In the genomic region with DNA sequence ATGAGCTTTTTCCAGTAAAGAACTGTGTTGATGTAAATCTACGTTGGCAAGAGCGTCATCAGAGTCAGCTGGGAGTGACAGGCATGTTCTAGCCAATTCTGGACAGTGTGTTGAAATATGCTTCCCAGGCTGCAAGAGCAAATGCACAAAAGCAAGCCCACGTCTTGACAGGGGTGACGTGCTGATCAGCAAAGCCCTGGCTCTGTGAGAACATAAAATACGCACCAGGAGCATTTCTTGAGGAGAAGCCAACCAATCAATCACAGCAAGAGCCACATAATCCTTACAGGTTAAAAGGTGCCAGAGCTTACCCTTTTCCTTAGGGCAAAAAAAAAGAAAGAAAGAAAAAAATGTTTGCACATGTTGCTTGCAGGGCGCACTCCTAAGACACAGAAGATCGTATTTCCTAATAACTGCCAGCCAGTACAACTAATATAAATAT, we compare ENCODE assay signal across 9 cellular contexts.
DNase-seq lines count a peak whose midpoint lies in the region; ATAC-seq and TF ChIP-seq lines count a peak whose summit lies in the region.
"Had no signal": no experiment of that assay in that cellular context is flagged by ENCODE, and none has a peak within 500 bp of the region (broad histone marks: within the 10 kb centered on the region; RNA-seq: fewer than 3 reads in every experiment).

No MANE protein-coding gene starts in this region.

- no peak overlapping the region for H3K27ac Mint-ChIP-seq in CD8-positive, alpha-beta memory T cell

- peak overlapping the region; percentile 24 for H3K9ac ChIP-seq in SK-N-MC (ENCODE audit: insufficient read length)

- H3K36me3 ChIP-seq in SK-N-MC (ENCODE audit: insufficient read depth, low read length) (no peaks in the 10 kb centered on the region), heart right ventricle (no peaks in the 10 kb centered on the region)
- H3K36me3 ChIP-seq in CD8-positive, alpha-beta memory T cell (ENCODE audit: insufficient read depth, low read length): no peaks in the 10 kb centered on the region

- no peak for TF ChIP-seq CTCF in heart right ventricle (IDR thresholded peaks at IDR 0.05)

- H3K9me3 ChIP-seq in SK-N-MC (ENCODE audit: low read depth, low read length) (no peaks in the 10 kb centered on the region), heart right ventricle (no peaks in the 10 kb centered on the region)
- no peaks in the 10 kb centered on the region for H3K9me3 ChIP-seq in CD8-positive, alpha-beta memory T cell (ENCODE audit: low read length)

- WGBS in heart right ventricle, 2 donors: 38 to 42% methylated on average over 7 of the region's 7 CpGs

- H3K9me3 Mint-ChIP-seq in CD8-positive, alpha-beta memory T cell: peaks cover 0 to 2% (median 0%) of the 10 kb centered on the region in 5 donors

- H3K4me3 ChIP-seq in SK-N-MC: peak overlapping the region; percentile 59
- no peak overlapping the region for H3K4me3 ChIP-seq in heart right ventricle
- no peak overlapping the region for H3K4me3 ChIP-seq in skeletal muscle cell (ENCODE audit: low read depth, low read length)
- no peak overlapping the region for H3K4me3 ChIP-seq in CD8-positive, alpha-beta memory T cell (ENCODE audit: low read length)

- DNase-seq in HCEC 1CT (peak; percentile 92), SK-N-MC (ENCODE audit: low read depth, low spot score) (no peak), heart right ventricle (peak in 1 of 2 donors; percentile 6), skeletal muscle cell (ENCODE audit: low read depth) (peak; percentile 100), SIG-M5 treated with dmso at 0.1 percent for 504 hours (lab: John Stamatoyannopoulos, UW; ENCODE audit: unreplicated experiment) (no peak), NCI-H1092 treated with DMSO at 0.1 percent for 48 hours (lab: John Stamatoyannopoulos, UW) (no peak)
- no peak for DNase-seq in CD8-positive, alpha-beta memory T cell
- DNase-seq: KG1 had no signal

- H3K4me1 ChIP-seq in heart right ventricle: peaks cover 0 to 15% (median 4%) of the 10 kb centered on the region in 9 donors
- H3K4me1 ChIP-seq in CD8-positive, alpha-beta memory T cell (ENCODE audit: insufficient read depth, low read length): no peaks in the 10 kb centered on the region

- no peak overlapping the region for H3K4me3 Mint-ChIP-seq in CD8-positive, alpha-beta memory T cell

- H3K4me1 Mint-ChIP-seq in CD8-positive, alpha-beta memory T cell: no peaks in the 10 kb centered on the region

- H3K36me3 Mint-ChIP-seq in CD8-positive, alpha-beta memory T cell: no peaks in the 10 kb centered on the region

- intact Hi-C loops in heart right ventricle (cut with DNase I): no loop called here

- ATAC-seq in heart right ventricle: peak in 6 of 8 donors; percentile 30 to 92 (median 52)
- no peak for ATAC-seq in HG03280 (IDR thresholded peaks at IDR 0.05; ENCODE audit: unreplicated experiment)

- CTCF ChIA-PET in CD8-positive, alpha-beta memory T cell (lab: Charles Lee): no interaction called here

- POLR2A ChIA-PET in CD8-positive, alpha-beta memory T cell (lab: Charles Lee): no interaction called here

- H3K27ac ChIP-seq in SK-N-MC (no peak overlapping the region), heart right ventricle (peak overlapping the region in 1 of 10 donors; percentile 37)
- no peak overlapping the region for H3K27ac ChIP-seq in CD8-positive, alpha-beta memory T cell (ENCODE audit: low read depth, low read length)

- peaks cover 0 to 1% of the 10 kb centered on the region in 2 donors for H3K27me3 Mint-ChIP-seq in CD8-positive, alpha-beta memory T cell

- H3K27me3 ChIP-seq in heart right ventricle: no peaks in the 10 kb centered on the region
- no peaks in the 10 kb centered on the region for H3K27me3 ChIP-seq in CD8-positive, alpha-beta memory T cell (ENCODE audit: insufficient read depth, low read length, poor library complexity, severe bottlenecking)

Comparison
In these comparisons a context has a peak if more than half of its experiments do, and no peak if none do; other contexts are left out.
1. DNase-seq: peak in HCEC 1CT (single experiment) and skeletal muscle cell (single experiment); none in SK-N-MC (single experiment), CD8-positive, alpha-beta memory T cell (0 of 5), SIG-M5 treated with dmso at 0.1 percent for 504 hours (single experiment) and NCI-H1092 treated with DMSO at 0.1 percent for 48 hours (single experiment).